ENCODE assay signal across 21 cellular contexts in the genomic region with DNA sequence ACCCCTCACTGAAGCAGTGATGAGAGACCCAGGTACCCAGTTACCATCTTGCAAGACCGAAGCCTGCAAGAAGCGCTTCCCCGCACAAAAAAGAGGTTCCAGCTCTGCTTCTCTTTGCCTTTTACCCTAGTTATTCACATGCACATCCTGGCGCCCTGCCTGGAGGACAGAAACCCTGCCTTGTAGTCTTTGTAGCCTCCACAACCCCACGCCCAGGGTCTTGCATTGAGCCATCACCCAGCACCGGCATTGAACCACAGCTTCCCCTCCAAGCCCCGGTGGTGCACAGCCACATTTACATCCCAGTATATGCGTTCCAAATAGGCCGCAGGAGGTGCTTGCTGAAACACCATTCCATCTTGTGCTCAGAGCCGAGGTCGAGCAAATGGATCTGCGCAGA.
"Had no signal": no experiment of that assay in that cellular context is flagged by ENCODE, and none has a peak within 500 bp of the region (broad histone marks: within the 10 kb centered on the region; RNA-seq: fewer than 3 reads in every experiment).

No MANE protein-coding gene starts in this region.

- H3K27me3 ChIP-seq: right lobe of liver, uterus had no signal

- H3K79me2 ChIP-seq: parathyroid adenoma had no signal

- H3K4me3 ChIP-seq: esophagus squamous epithelium, gastroesophageal sphincter, lung, psoas muscle, right lobe of liver, tibial artery, upper lobe of left lung, uterus had no signal

- H3K27ac ChIP-seq: esophagus squamous epithelium, gastroesophageal sphincter, parathyroid adenoma, psoas muscle, right lobe of liver, tibial artery, upper lobe of left lung, uterus had no signal

- H3K36me3 ChIP-seq: esophagus squamous epithelium, gastroesophageal sphincter, right lobe of liver, tibial artery, upper lobe of left lung, uterus had no signal

- H3K4me1 ChIP-seq: esophagus squamous epithelium, gastroesophageal sphincter, parathyroid adenoma, psoas muscle, right lobe of liver, tibial artery, upper lobe of left lung, uterus had no signal

- H3K9ac ChIP-seq: parathyroid adenoma had no signal

- DNase-seq: effector memory CD8-positive, alpha-beta T cell; esophagus squamous epithelium; foreskin fibroblast; glutamatergic neuron; left colon; left ventricle myocardium superior; mesendoderm; naive B cell; nephron progenitor cell; psoas muscle; retina; right lobe of liver; stimulated activated CD4-positive, alpha-beta T cell treated with anti-CD3 and anti-CD28 coated beads, Interleukin-4, amount 100 ng/mL, for 1 hour; stimulated activated CD8-positive, alpha-beta memory T cell treated with anti-CD3 and anti-CD28 coated beads, Interleukin-4, amount 100 ng/mL, for 48 hours; tibial artery; upper lobe of left lung; uterus had no signal

- ATAC-seq: effector memory CD8-positive, alpha-beta T cell; gastroesophageal sphincter; left colon; left ventricle myocardium superior; psoas muscle; right lobe of liver; stimulated activated effector memory CD8-positive, alpha-beta T cell treated with anti-CD3 and anti-CD28 coated beads, Interleukin-12 subunit alpha, Interleukin-12 subunit beta, amount 100 ng/mL, for 72 hours had no signal

- H2AFZ ChIP-seq: parathyroid adenoma had no signal

- H3K9me3 ChIP-seq: esophagus squamous epithelium, gastroesophageal sphincter, psoas muscle, right lobe of liver, tibial artery, upper lobe of left lung, uterus had no signal
